ENCODE assay signal across 8 cellular contexts in genomic region chr19:54102421-54103169, GRCh38.
DNase-seq lines count a peak whose midpoint lies in the region; ATAC-seq and TF ChIP-seq lines count a peak whose summit lies in the region.

NDUFA3 (plus strand) TSS chr19:54102855; CDS start chr19:54102879, 24 bp downstream.

- peak; percentile 93 for DNase-seq in AG09309 (ENCODE audit: low read depth)
- DNase-seq in NCI-H446 (lab: John Stamatoyannopoulos, UW) = peak; percentile 94 to 99
- peak; percentile 96 for DNase-seq in activated CD4-positive, CD25-positive, alpha-beta regulatory T cell treated with anti-CD3 and anti-CD28 coated beads, Interleukin-2, amount 50 U/mL, for 16 hours (ENCODE audit: low read depth, low spot score)
- DNase-seq in central memory CD8-positive, alpha-beta T cell (ENCODE audit: low spot score in 2 of 2) = peak; percentile 93 to 96
- DNase-seq in iris pigment epithelial cell (ENCODE audit: low read depth) = peak; percentile 98
- DNase-seq in stimulated activated CD4-positive, alpha-beta T cell treated with anti-CD3 and anti-CD28 coated beads, Interleukin-12 subunit alpha, Interleukin-12 subunit beta, amount 100 ng/mL, for 24 hours (ENCODE audit: low read depth in 2 of 2) = peak; percentile 93 to 94

- no peaks in the 10 kb centered on the region for H3K9me3 Mint-ChIP-seq in central memory CD8-positive, alpha-beta T cell

- peak; percentile 97 for ATAC-seq in GM19025 (IDR thresholded peaks at IDR 0.05; ENCODE audit: low read depth, unreplicated experiment)
- ATAC-seq in HG03342 (IDR thresholded peaks at IDR 0.05; ENCODE audit: unreplicated experiment) = peak; percentile 94
- ATAC-seq in central memory CD8-positive, alpha-beta T cell (replicated peaks; ENCODE audit: extremely low read depth, poor library complexity, severe bottlenecking) = peak; percentile 100

- peaks cover 16% of the 10 kb centered on the region for H3K36me3 Mint-ChIP-seq in central memory CD8-positive, alpha-beta T cell (ENCODE audit: insufficient read depth)

- no peaks in the 10 kb centered on the region for H3K27me3 Mint-ChIP-seq in central memory CD8-positive, alpha-beta T cell

- peak within 1 kb of the TSS; percentile 90 for H3K27ac Mint-ChIP-seq in central memory CD8-positive, alpha-beta T cell (ENCODE audit: low read depth)

- peaks cover 33% of the 10 kb centered on the region for H3K4me1 Mint-ChIP-seq in central memory CD8-positive, alpha-beta T cell

- peak within 1 kb of the TSS; percentile 99 for H3K4me3 ChIP-seq in AG09309 (ENCODE audit: control insufficient read depth, low read depth, low read length)

- H3K4me3 Mint-ChIP-seq in central memory CD8-positive, alpha-beta T cell = peak within 1 kb of the TSS; percentile 92

- TF ChIP-seq CTCF in AG09309 (IDR thresholded peaks at IDR 0.05; ENCODE audit: control insufficient read depth, insufficient read depth, low read depth, low read length, missing control alignments) = no peak

Comparison
In these comparisons a context has a peak if more than half of its experiments do, and no peak if none do; other contexts are left out.
1. Peak in every context shown above with its lines: DNase-seq, ATAC-seq and H3K4me3 ChIP-seq.